In the genomic region with DNA sequence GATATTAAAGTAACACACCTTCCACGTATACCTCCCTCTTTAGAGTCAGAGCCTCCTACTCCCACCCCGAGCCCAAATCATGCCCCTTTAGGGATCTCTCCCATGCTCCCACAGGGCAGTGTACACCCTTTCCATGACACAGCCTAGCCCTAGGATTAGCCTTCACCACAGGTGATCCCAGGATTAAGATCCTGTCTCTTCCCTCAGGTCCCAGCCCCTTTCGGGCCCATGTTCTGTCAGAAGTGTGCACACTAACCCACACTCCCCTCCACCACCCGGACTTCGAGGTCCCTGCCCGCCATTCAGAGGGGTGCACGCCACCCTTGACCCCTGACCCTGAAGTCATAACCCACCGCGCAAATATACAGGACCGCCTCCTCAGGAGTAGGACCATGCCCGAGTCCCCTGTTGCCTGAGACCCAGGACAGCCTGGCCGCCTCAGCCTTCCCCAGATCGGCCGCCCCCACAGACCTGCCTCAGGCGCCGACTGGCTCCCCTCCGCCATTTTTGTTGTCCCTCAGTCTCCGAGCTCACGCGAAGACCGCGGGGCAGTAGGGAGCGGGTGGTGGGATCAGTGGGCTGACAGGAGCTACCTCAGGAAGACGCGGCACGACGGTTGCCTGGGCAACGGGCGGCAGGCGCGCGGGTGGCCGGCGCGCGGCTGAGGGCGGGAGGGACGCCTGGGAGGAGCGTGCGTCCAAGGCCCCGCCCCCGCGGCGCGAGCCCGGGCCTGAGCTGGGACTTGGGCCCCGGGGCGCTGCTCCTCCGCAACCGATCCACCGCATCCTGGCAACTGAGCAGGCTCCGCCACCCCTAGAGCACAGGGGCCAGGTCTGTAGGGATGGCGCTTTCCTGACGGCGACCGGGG, we compare ENCODE assay signal across 9 cellular contexts. TPM values are rescaled to one million over a fixed set of nuclear protein-coding genes. Genes with fewer than 3 reads are reported as not detected.
DNase-seq lines count a peak whose midpoint lies in the region; ATAC-seq lines count a peak whose summit lies in the region.
"Had no signal": no experiment of that assay in that cellular context is flagged by ENCODE, and none has a peak within 500 bp of the region (broad histone marks: within the 10 kb centered on the region; RNA-seq: fewer than 3 reads in every experiment).

Gene AGBL4 (minus strand): TSS at position 663 of the 868 bp plus-strand sequence.

- no peaks in the 10 kb centered on the region for H3K4me1 Mint-ChIP-seq in T-helper 1 cell treated with Interleukin-12 subunit alpha and Interleukin-12 subunit beta and Interleukin-4 antibody, amounts not matched to agents 30 μg/mL and 1 μg/mL, for 36 hours (ENCODE audit: low read depth)
- peaks cover 6% of the 10 kb centered on the region for H3K4me1 Mint-ChIP-seq in stimulated activated naive CD8-positive, alpha-beta T cell treated with anti-CD3 and anti-CD28 coated beads, Interleukin-15, amount 100 ng/mL, for 72 hours

- ATAC-seq in left colon (peak; percentile 94), HG03095 (IDR thresholded peaks at IDR 0.05; ENCODE audit: unreplicated experiment) (no peak), GM18909 (IDR thresholded peaks at IDR 0.05; ENCODE audit: poor library complexity, unreplicated experiment) (no peak)
- ATAC-seq in stimulated activated naive CD8-positive, alpha-beta T cell treated with anti-CD3 and anti-CD28 coated beads, Interleukin-15, amount 100 ng/mL, for 72 hours: peak; percentile 60

- no peaks in the 10 kb centered on the region for H3K9me3 Mint-ChIP-seq in T-helper 1 cell treated with Interleukin-12 subunit alpha and Interleukin-12 subunit beta and Interleukin-4 antibody, amounts not matched to agents 30 μg/mL and 1 μg/mL, for 36 hours
- H3K9me3 Mint-ChIP-seq in stimulated activated naive CD8-positive, alpha-beta T cell treated with anti-CD3 and anti-CD28 coated beads, Interleukin-15, amount 100 ng/mL, for 72 hours: peaks cover 0 to 9% of the 10 kb centered on the region in 2 donors

- H3K27ac Mint-ChIP-seq in T-helper 1 cell treated with Interleukin-12 subunit alpha and Interleukin-12 subunit beta and Interleukin-4 antibody, amounts not matched to agents 30 μg/mL and 1 μg/mL, for 36 hours: no peak within 1 kb of the TSS
- H3K27ac Mint-ChIP-seq in stimulated activated naive CD8-positive, alpha-beta T cell treated with anti-CD3 and anti-CD28 coated beads, Interleukin-15, amount 100 ng/mL, for 72 hours: no peak within 1 kb of the TSS

- H3K4me3 Mint-ChIP-seq in T-helper 1 cell treated with Interleukin-12 subunit alpha and Interleukin-12 subunit beta and Interleukin-4 antibody, amounts not matched to agents 30 μg/mL and 1 μg/mL, for 36 hours: peak within 1 kb of the TSS; percentile 17
- H3K4me3 Mint-ChIP-seq in stimulated activated naive CD8-positive, alpha-beta T cell treated with anti-CD3 and anti-CD28 coated beads, Interleukin-15, amount 100 ng/mL, for 72 hours: peak within 1 kb of the TSS; percentile 17 to 30

- peaks cover 6% of the 10 kb centered on the region for H3K27me3 Mint-ChIP-seq in T-helper 1 cell treated with Interleukin-12 subunit alpha and Interleukin-12 subunit beta and Interleukin-4 antibody, amounts not matched to agents 30 μg/mL and 1 μg/mL, for 36 hours (ENCODE audit: low read depth)
- peaks cover 6% of the 10 kb centered on the region for H3K27me3 Mint-ChIP-seq in stimulated activated naive CD8-positive, alpha-beta T cell treated with anti-CD3 and anti-CD28 coated beads, Interleukin-15, amount 100 ng/mL, for 72 hours

- no peak for DNase-seq in T-helper 1 cell
- peak; percentile 65 for DNase-seq in NCI-H510A (lab: John Stamatoyannopoulos, UW)
- DNase-seq in cerebellar cortex (ENCODE audit: low spot score): peak; percentile 28
- DNase-seq in left colon: peak; percentile 38 to 71
- DNase-seq in stimulated activated naive CD8-positive, alpha-beta T cell treated with anti-CD3 and anti-CD28 coated beads, Interleukin-15, amount 100 ng/mL, for 72 hours: no peak

- H3K36me3 Mint-ChIP-seq in T-helper 1 cell treated with Interleukin-12 subunit alpha and Interleukin-12 subunit beta and Interleukin-4 antibody, amounts not matched to agents 30 μg/mL and 1 μg/mL, for 36 hours (ENCODE audit: low read depth): no peaks in the 10 kb centered on the region

- intact Hi-C loops in left colon (cut with DNase I, micrococcal nuclease): no loop called here

RNA-seq across cellular contexts. Expression of gene AGBL4, which starts in this region (rescaled TPM):
- total RNA-seq in left colon: under 1 TPM in 1 of 2 donors, not detected in 1; 0.47 TPM
- total RNA-seq: T-helper 1 cell treated with Interleukin-12 subunit alpha and Interleukin-12 subunit beta and Interleukin-4 antibody, amounts not matched to agents 30 ng/mL and 1 ng/mL, for 36 hours had no signal

Comparison
In these comparisons a context has a peak if more than half of its experiments do, and no peak if none do; other contexts are left out.
1. Peak in DNase-seq and ATAC-seq in left colon; RNA of the gene not detected or under 1 TPM.
2. DNase-seq: peak in NCI-H510A (single experiment) and cerebellar cortex (single experiment); none in T-helper 1 cell (0 of 5) and stimulated activated naive CD8-positive, alpha-beta T cell treated with anti-CD3 and anti-CD28 coated beads, Interleukin-15, amount 100 ng/mL, for 72 hours (0 of 2).